Comparison of ENCODE assay signal across 30 cellular contexts in genomic region chr2:10396464-10396863, GRCh38. TPM values are rescaled to one million over a fixed set of nuclear protein-coding genes. Genes with fewer than 3 reads are reported as not detected.
A peak's percentile ranks its signal among the peaks of the same experiment; 100 is the strongest.
DNase-seq lines count a peak whose midpoint lies in the region; ATAC-seq, FAIRE-seq and TF ChIP-seq lines count a peak whose summit lies in the region.
"Had no signal": no experiment of that assay in that cellular context is flagged by ENCODE, and none has a peak within 500 bp of the region (broad histone marks: within the 10 kb centered on the region; RNA-seq: fewer than 3 reads in every experiment).

No MANE protein-coding gene starts in this region.

- H3K27me3 ChIP-seq in breast epithelium = no peaks in the 10 kb centered on the region
- H3K27me3 ChIP-seq: body of pancreas, gastrocnemius medialis, ovary, stomach, uterus had no signal

- H3K9me3 ChIP-seq in breast epithelium = no peaks in the 10 kb centered on the region
- H3K9me3 ChIP-seq: body of pancreas, gastrocnemius medialis, mucosa of descending colon, ovary, stomach, uterus had no signal

- BruUV-seq in MCF 10A (replicated peaks; lab: Mats Ljungman, UMichigan) = no TSS peak

- H3K4me3 Mint-ChIP-seq in MCF 10A (ENCODE audit: unreplicated experiment) (no peak overlapping the region), IgD-negative memory B cell (peak overlapping the region in 1 of 4 donors; percentile 94)
- H3K4me3 Mint-ChIP-seq in dendritic cell treated with granulocyte-macrophage colony-stimulating factor and Interleukin-4, amounts not matched to agents 40 ng/mL and 50 ng/mL, for 4 days = no peak overlapping the region
- H3K4me3 Mint-ChIP-seq in stimulated activated naive B cell treated with anti-CD40 and anti-IgM and Interleukin-4, amounts not matched to agents 10 μg/mL and 1 μg/mL and 100 μg/mL, for 72 hours = no peak overlapping the region
- H3K4me3 Mint-ChIP-seq: activated CD4-positive, alpha-beta T cell treated with anti-CD3 and anti-CD28 coated beads, Interleukin-2, amount 10 ng/mL, durations not matched to agents 24 days and 14 days; activated CD8-positive, alpha-beta memory T cell treated with anti-CD3 and anti-CD28 coated beads, Interleukin-2, amount 10 ng/mL, durations not matched to agents 7 days and 5 days; activated T-cell treated with anti-CD3 and anti-CD28 coated beads, Interleukin-2, amount 50 U/mL, for 72 hours; nephron had no signal

- H3K27ac ChIP-seq in breast epithelium = no peak overlapping the region
- H3K27ac ChIP-seq: body of pancreas, KMS-11, ovary, skin epidermis, WERI-Rb-1 had no signal

- no peaks in the 10 kb centered on the region for H3K9me3 Mint-ChIP-seq in MCF 10A (ENCODE audit: unreplicated experiment)
- no peaks in the 10 kb centered on the region for H3K9me3 Mint-ChIP-seq in IgD-negative memory B cell
- no peaks in the 10 kb centered on the region for H3K9me3 Mint-ChIP-seq in dendritic cell treated with granulocyte-macrophage colony-stimulating factor and Interleukin-4, amounts not matched to agents 40 ng/mL and 50 ng/mL, for 4 days
- no peaks in the 10 kb centered on the region for H3K9me3 Mint-ChIP-seq in stimulated activated naive B cell treated with anti-CD40 and anti-IgM and Interleukin-4, amounts not matched to agents 10 μg/mL and 1 μg/mL and 100 μg/mL, for 72 hours
- H3K9me3 Mint-ChIP-seq: activated CD4-positive, alpha-beta T cell treated with anti-CD3 and anti-CD28 coated beads, Interleukin-2, amount 10 ng/mL, durations not matched to agents 24 days and 14 days; activated T-cell treated with anti-CD3 and anti-CD28 coated beads, Interleukin-2, amount 50 U/mL, for 72 hours; nephron had no signal

- POLR2A ChIA-PET in MCF 10A (lab: Yijun Ruan, JAX) = no interaction called here

- H3K36me3 Mint-ChIP-seq in MCF 10A (ENCODE audit: insufficient read depth, unreplicated experiment) (peaks cover 41% of the 10 kb centered on the region), IgD-negative memory B cell (peaks cover 3% of the 10 kb centered on the region)
- H3K36me3 Mint-ChIP-seq in dendritic cell treated with granulocyte-macrophage colony-stimulating factor and Interleukin-4, amounts not matched to agents 40 ng/mL and 50 ng/mL, for 4 days (ENCODE audit: low read depth) = peaks cover 41% of the 10 kb centered on the region
- peaks cover 20 to 27% of the 10 kb centered on the region in 2 donors for H3K36me3 Mint-ChIP-seq in stimulated activated naive B cell treated with anti-CD40 and anti-IgM and Interleukin-4, amounts not matched to agents 10 μg/mL and 1 μg/mL and 100 μg/mL, for 72 hours

- no peaks in the 10 kb centered on the region for H3K27me3 Mint-ChIP-seq in MCF 10A (ENCODE audit: insufficient read depth, unreplicated experiment)
- no peaks in the 10 kb centered on the region for H3K27me3 Mint-ChIP-seq in IgD-negative memory B cell
- H3K27me3 Mint-ChIP-seq in dendritic cell treated with granulocyte-macrophage colony-stimulating factor and Interleukin-4, amounts not matched to agents 40 ng/mL and 50 ng/mL, for 4 days = no peaks in the 10 kb centered on the region
- no peaks in the 10 kb centered on the region for H3K27me3 Mint-ChIP-seq in stimulated activated naive B cell treated with anti-CD40 and anti-IgM and Interleukin-4, amounts not matched to agents 10 μg/mL and 1 μg/mL and 100 μg/mL, for 72 hours
- H3K27me3 Mint-ChIP-seq: activated CD4-positive, alpha-beta T cell treated with anti-CD3 and anti-CD28 coated beads, Interleukin-2, amount 10 ng/mL, durations not matched to agents 24 days and 14 days; activated CD8-positive, alpha-beta memory T cell treated with anti-CD3 and anti-CD28 coated beads, Interleukin-2, amount 10 ng/mL, durations not matched to agents 7 days and 5 days had no signal

- no peak for ATAC-seq in stimulated activated naive B cell treated with anti-CD40 and anti-IgM and Interleukin-4, amounts not matched to agents 10 μg/mL and 1 μg/mL and 100 μg/mL, for 72 hours (replicated peaks)
- ATAC-seq: activated CD8-positive, alpha-beta memory T cell treated with anti-CD3 and anti-CD28 coated beads, Interleukin-2, amount 10 ng/mL, durations not matched to agents 7 days and 5 days; activated T-cell treated with anti-CD3 and anti-CD28 coated beads, Interleukin-2, amount 50 U/mL, for 72 hours; body of pancreas; gastrocnemius medialis; mucosa of descending colon had no signal

- DNase-seq in MCF 10A (ENCODE audit: unreplicated experiment) (no peak), breast epithelium (ENCODE audit: low spot score in 2 of 2) (no peak), RCC 7860 (ENCODE audit: low spot score) (no peak), NCI-H1048 (lab: John Stamatoyannopoulos, UW) (no peak)
- DNase-seq in stimulated activated naive B cell treated with anti-CD40 and anti-IgM and Interleukin-4, amounts not matched to agents 10 μg/mL and 1 μg/mL and 100 μg/mL, for 72 hours = no peak
- no peak for DNase-seq in activated CD4-positive, CD25-positive, alpha-beta regulatory T cell treated with anti-CD3 and anti-CD28 coated beads, Interleukin-2, amount 50 U/mL, for 72 hours
- DNase-seq: activated CD4-positive, alpha-beta T cell treated with anti-CD3 and anti-CD28 coated beads, Interleukin-2, amount 10 ng/mL, durations not matched to agents 24 days and 14 days; activated CD8-positive, alpha-beta memory T cell treated with anti-CD3 and anti-CD28 coated beads, Interleukin-2, amount 10 ng/mL, durations not matched to agents 7 days and 5 days; activated naive CD4-positive, alpha-beta T cell treated with Interleukin-2 at 50 U/mL for 16 hours; activated T-cell treated with anti-CD3 and anti-CD28 coated beads, Interleukin-2, amount 50 U/mL, for 72 hours; body of pancreas; gastrocnemius medialis; kidney glomerular epithelial cell; NCI-H1436; NCI-H2081 treated with DMSO at 0.1 percent for 48 hours; NCI-H2227 treated with DMSO at 0.1 percent for 48 hours; ovary; retina; T-helper 9 cell; uterus; WERI-Rb-1 had no signal

- no peaks in the 10 kb centered on the region for H3K36me3 ChIP-seq in breast epithelium
- H3K36me3 ChIP-seq: gastrocnemius medialis, ovary, uterus had no signal

- no peak for TF ChIP-seq POLR2A in breast epithelium (IDR thresholded peaks at IDR 0.05)

- CTCF ChIA-PET in MCF 10A (lab: Yijun Ruan, JAX) = no interaction called here

- no peak for TF ChIP-seq CTCF in MCF 10A (IDR thresholded peaks at IDR 0.05; ENCODE audit: unreplicated experiment)
- no peak for TF ChIP-seq CTCF in breast epithelium (IDR thresholded peaks at IDR 0.05)

- intact Hi-C loops in MCF 10A (cut with micrococcal nuclease) (no loop called here), breast epithelium (cut with DNase I; ENCODE audit: low total_unique reads) (loop anchor here (5.0 kb wide), 1 partner anchor 656 kb away; no protein-coding TSS in a partner anchor)
- intact Hi-C loops in dendritic cell treated with granulocyte-macrophage colony-stimulating factor and Interleukin-4, amounts not matched to agents 40 ng/mL and 50 ng/mL, for 4 days (cut with micrococcal nuclease) = no loop called here

- no peaks in the 10 kb centered on the region for H3K4me1 ChIP-seq in breast epithelium
- H3K4me1 ChIP-seq: uterus had no signal

- H3K4me3 ChIP-seq in breast epithelium = no peak overlapping the region
- H3K4me3 ChIP-seq: body of pancreas, gastrocnemius medialis, GM12878, mucosa of descending colon, ovary, skin epidermis, stomach, uterus had no signal

- H3K27ac Mint-ChIP-seq in MCF 10A (ENCODE audit: low read depth, unreplicated experiment) (peak overlapping the region; percentile 4), IgD-negative memory B cell (peak overlapping the region; percentile 22 to 87 (median 78))
- peak overlapping the region; percentile 20 for H3K27ac Mint-ChIP-seq in dendritic cell treated with granulocyte-macrophage colony-stimulating factor and Interleukin-4, amounts not matched to agents 40 ng/mL and 50 ng/mL, for 4 days
- H3K27ac Mint-ChIP-seq in stimulated activated naive B cell treated with anti-CD40 and anti-IgM and Interleukin-4, amounts not matched to agents 10 μg/mL and 1 μg/mL and 100 μg/mL, for 72 hours = peak overlapping the region; percentile 62
- H3K27ac Mint-ChIP-seq: activated CD4-positive, alpha-beta T cell treated with anti-CD3 and anti-CD28 coated beads, Interleukin-2, amount 10 ng/mL, durations not matched to agents 24 days and 14 days; activated CD8-positive, alpha-beta memory T cell treated with anti-CD3 and anti-CD28 coated beads, Interleukin-2, amount 10 ng/mL, durations not matched to agents 7 days and 5 days; activated T-cell treated with anti-CD3 and anti-CD28 coated beads, Interleukin-2, amount 50 U/mL, for 72 hours; nephron had no signal

- H3K4me1 Mint-ChIP-seq in MCF 10A (ENCODE audit: insufficient read depth, unreplicated experiment) (peaks cover 20% of the 10 kb centered on the region), IgD-negative memory B cell (peaks cover 24 to 37% (median 29%) of the 10 kb centered on the region in 3 donors)
- peaks cover 90% of the 10 kb centered on the region for H3K4me1 Mint-ChIP-seq in dendritic cell treated with granulocyte-macrophage colony-stimulating factor and Interleukin-4, amounts not matched to agents 40 ng/mL and 50 ng/mL, for 4 days (ENCODE audit: low read depth)
- H3K4me1 Mint-ChIP-seq in stimulated activated naive B cell treated with anti-CD40 and anti-IgM and Interleukin-4, amounts not matched to agents 10 μg/mL and 1 μg/mL and 100 μg/mL, for 72 hours = peaks cover 46 to 58% of the 10 kb centered on the region in 2 donors
- H3K4me1 Mint-ChIP-seq: nephron had no signal

- no peak for FAIRE-seq in RCC 7860 (lab: Jason Lieb, UNC)
- FAIRE-seq: GM12878, HTR-8/SVneo had no signal

RNA-seq across cellular contexts. Expression of gene ODC1, which starts 51.7 kb away (rescaled TPM):
- total RNA-seq in MCF 10A (2022) = 321 and 341 TPM in 2 replicates
- 10 to 100 TPM; 39.8 to 68.8 (median 60.3) TPM for total RNA-seq in breast epithelium
- 207 TPM for polyA plus RNA-seq in IgD-negative memory B cell

Comparison
In these comparisons a context has a peak if more than half of its experiments do, and no peak if none do; other contexts are left out.
1. H3K27ac Mint-ChIP-seq: peak in every context shown above with its lines; median percentile 78 in IgD-negative memory B cell; 62 in stimulated activated naive B cell treated with anti-CD40 and anti-IgM and Interleukin-4, amounts not matched to agents 10 μg/mL and 1 μg/mL and 100 μg/mL, for 72 hours; 20 in dendritic cell treated with granulocyte-macrophage colony-stimulating factor and Interleukin-4, amounts not matched to agents 40 ng/mL and 50 ng/mL, for 4 days; 4 in MCF 10A.